29 cellular contexts compared by ENCODE assay signal in the genomic region with DNA sequence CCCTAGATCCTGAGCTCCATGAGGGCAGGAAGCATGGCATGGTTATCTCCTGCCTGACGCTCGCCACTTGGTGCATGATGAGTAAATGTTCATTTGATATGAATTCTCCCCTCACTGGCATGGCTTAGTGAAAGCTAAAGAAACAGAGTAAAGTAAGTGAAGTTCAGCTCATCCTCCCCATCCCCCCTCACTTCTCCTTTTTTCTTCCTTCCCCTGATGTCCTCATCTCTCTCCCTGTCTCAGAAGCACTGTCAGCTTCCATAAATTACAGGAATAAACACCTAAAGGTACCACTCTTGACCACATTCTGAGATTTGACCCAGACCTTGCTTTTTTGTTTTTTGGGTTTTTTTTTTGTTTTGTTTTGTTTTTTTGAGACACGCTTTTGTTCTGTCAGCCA.
DNase-seq lines count a peak whose midpoint lies in the region; ATAC-seq, FAIRE-seq and TF ChIP-seq lines count a peak whose summit lies in the region.
"Had no signal": no experiment of that assay in that cellular context is flagged by ENCODE, and none has a peak within 500 bp of the region (broad histone marks: within the 10 kb centered on the region; RNA-seq: fewer than 3 reads in every experiment).

No MANE protein-coding gene starts in this region.

- POLR2A ChIA-PET in K562 (lab: Yijun Ruan, JAX) = interaction anchor here (1.3 kb wide), 1 partner anchor 13 kb away, joined by 3 read pairs; no protein-coding TSS in a partner anchor

- TF ChIP-seq EP300 in K562 (IDR thresholded peaks at IDR 0.05; ENCODE audit: low read length) = no peak

- H3K9me3 ChIP-seq in K562 (replicated peaks; ENCODE audit: control insufficient read depth, insufficient read depth, low read depth, low read length) = no peaks in the 10 kb centered on the region
- no peaks in the 10 kb centered on the region; the same call in 1 of the 2 replicates for H3K9me3 ChIP-seq in MG63
- H3K9me3 ChIP-seq: tibial artery had no signal

- H3K4me2 ChIP-seq in K562 (ENCODE audit: insufficient read depth, low read length) = no peak overlapping the region
- H3K4me2 ChIP-seq: BLaER1 had no signal

- H3K9ac ChIP-seq in K562 (ENCODE audit: insufficient read depth in 1 of 2, low read depth in 2 of 2, low read length in 2 of 2) = no peak overlapping the region
- H3K9ac ChIP-seq: BLaER1 had no signal

- H3K27me3 ChIP-seq in K562 (ENCODE audit: control insufficient read depth in 2 of 2, insufficient read depth in 2 of 2, low read length in 2 of 2) = no peaks in the 10 kb centered on the region; a peak in 2 of 5 replicates
- H3K27me3 ChIP-seq in MG63 = no peaks in the 10 kb centered on the region
- H3K27me3 ChIP-seq: BLaER1, gastroesophageal sphincter, tibial artery had no signal

- H3K4me1 Mint-ChIP-seq in activated T-cell treated with anti-CD3 and anti-CD28 coated beads, Interleukin-2, amount 50 U/mL, for 72 hours (ENCODE audit: low read depth) = no peaks in the 10 kb centered on the region
- H3K4me1 Mint-ChIP-seq in stimulated activated memory B cell treated with anti-CD40 and anti-IgM and Interleukin-4, amounts not matched to agents 10 μg/mL and 1 μg/mL and 100 μg/mL, for 72 hours = peaks cover 14% of the 10 kb centered on the region
- H3K4me1 Mint-ChIP-seq: activated CD4-positive, alpha-beta T cell treated with anti-CD3 and anti-CD28 coated beads, Interleukin-2, amount 10 ng/mL, durations not matched to agents 7 days and 5 days; brain; stimulated activated naive CD8-positive, alpha-beta T cell treated with anti-CD3 and anti-CD28 coated beads, Interleukin-15, amount 100 ng/mL, for 72 hours had no signal

- no peak for DNase-seq in activated T-cell treated with anti-CD3 and anti-CD28 coated beads, Interleukin-2, amount 50 U/mL, for 72 hours
- DNase-seq in activated T-cell treated with anti-CD3 and anti-CD28 coated beads for 4 hours = no peak
- DNase-seq in NB4 (ENCODE audit: low read depth) = peak; percentile 60
- no peak for DNase-seq in K562 (ENCODE audit: extremely low read depth in 1 of 4, low spot score in 3 of 4)
- no peak for DNase-seq in activated CD4-positive, alpha-beta T cell treated with anti-CD3 and anti-CD28 coated beads for 48 hours
- DNase-seq in MG63 = no peak
- no peak for DNase-seq in globus pallidus (ENCODE audit: low spot score)
- DNase-seq: activated CD4-positive, alpha-beta T cell treated with anti-CD3 and anti-CD28 coated beads, Interleukin-2, amount 10 ng/mL, durations not matched to agents 7 days and 5 days; Calu3; GOT3; islet precursor cell; mammary epithelial cell; NCI-H1436; NCI-H2171; NCI-H524 treated with DMSO at 0.1 percent for 48 hours; retina; stimulated activated CD4-positive, alpha-beta T cell treated with anti-CD3 and anti-CD28 coated beads, Interleukin-12 subunit alpha, Interleukin-12 subunit beta, amount 100 ng/mL, for 4 hours; stimulated activated CD4-positive, alpha-beta T cell treated with anti-CD3 and anti-CD28 coated beads, Interleukin-4, amount 100 ng/mL, for 4 hours; stimulated activated naive CD8-positive, alpha-beta T cell treated with anti-CD3 and anti-CD28 coated beads, Interleukin-15, amount 100 ng/mL, for 72 hours; SW 1271; tibial artery had no signal

- H3K36me3 ChIP-seq in K562 (ENCODE audit: control insufficient read depth, insufficient read depth, low read length) (no peaks in the 10 kb centered on the region), MG63 (no peaks in the 10 kb centered on the region)
- H3K36me3 ChIP-seq: BLaER1, gastroesophageal sphincter, tibial artery had no signal

- H4K20me1 ChIP-seq in K562 (replicated peaks; ENCODE audit: control insufficient read depth, insufficient read depth, low read length) = no peaks in the 10 kb centered on the region
- H4K20me1 ChIP-seq: BLaER1 had no signal

- ATAC-seq in activated T-cell treated with anti-CD3 and anti-CD28 coated beads, Interleukin-2, amount 50 U/mL, for 72 hours (replicated peaks in 1 of 2) = no peak
- no peak for ATAC-seq in K562
- ATAC-seq in stimulated activated memory B cell treated with anti-CD40 and anti-IgM and Interleukin-4, amounts not matched to agents 10 μg/mL and 1 μg/mL and 100 μg/mL, for 72 hours = no peak
- ATAC-seq: gastroesophageal sphincter; stimulated activated naive CD8-positive, alpha-beta T cell treated with anti-CD3 and anti-CD28 coated beads, Interleukin-15, amount 100 ng/mL, for 72 hours had no signal

- TF ChIP-seq POLR2A in NB4 (IDR thresholded peaks at IDR 0.05; ENCODE audit: extremely low read depth, insufficient read length) (no peak), K562 (conservative IDR thresholded peaks at IDR 0.05) (no peak)

- no peak overlapping the region for H3K27ac ChIP-seq in K562 (ENCODE audit: extremely low read depth, low read depth, low read length)
- H3K27ac ChIP-seq: BLaER1, gastroesophageal sphincter, tibial artery had no signal

- peaks cover 0 to 2% of the 10 kb centered on the region in 2 donors for H3K9me3 Mint-ChIP-seq in activated T-cell treated with anti-CD3 and anti-CD28 coated beads, Interleukin-2, amount 50 U/mL, for 72 hours
- H3K9me3 Mint-ChIP-seq in stimulated activated memory B cell treated with anti-CD40 and anti-IgM and Interleukin-4, amounts not matched to agents 10 μg/mL and 1 μg/mL and 100 μg/mL, for 72 hours = no peaks in the 10 kb centered on the region

- H2AFZ ChIP-seq in K562 (ENCODE audit: low read depth, low read length) = no peak overlapping the region

- no peak for FAIRE-seq in K562 (lab: Jason Lieb, UNC)
- FAIRE-seq: A204.1, colon, GM12892 had no signal

- H3K4me3 ChIP-seq in NB4 (ENCODE audit: low read depth, low read length) = no peak overlapping the region
- no peak overlapping the region for H3K4me3 ChIP-seq in K562
- no peak overlapping the region for H3K4me3 ChIP-seq in MG63
- H3K4me3 ChIP-seq: BLaER1, gastroesophageal sphincter, tibial artery had no signal

- no peak for TF ChIP-seq RAD21 in K562 (CRISPR knock-in tag; conservative IDR thresholded peaks at IDR 0.05 in 1 of 2, IDR thresholded peaks at IDR 0.05 in 1 of 2)

- no TSS peak for BruUV-seq in K562 (replicated peaks; lab: Mats Ljungman, UMichigan)

- H3K4me3 Mint-ChIP-seq in activated T-cell treated with anti-CD3 and anti-CD28 coated beads, Interleukin-2, amount 50 U/mL, for 72 hours = no peak overlapping the region
- no peak overlapping the region for H3K4me3 Mint-ChIP-seq in stimulated activated memory B cell treated with anti-CD40 and anti-IgM and Interleukin-4, amounts not matched to agents 10 μg/mL and 1 μg/mL and 100 μg/mL, for 72 hours
- H3K4me3 Mint-ChIP-seq: activated CD4-positive, alpha-beta T cell treated with anti-CD3 and anti-CD28 coated beads, Interleukin-2, amount 10 ng/mL, durations not matched to agents 7 days and 5 days; brain; stimulated activated naive CD8-positive, alpha-beta T cell treated with anti-CD3 and anti-CD28 coated beads, Interleukin-15, amount 100 ng/mL, for 72 hours had no signal

- intact Hi-C loops in K562 (cut with micrococcal nuclease) = no loop called here

- no peaks in the 10 kb centered on the region for H3K9me1 ChIP-seq in K562 (ENCODE audit: control insufficient read depth, insufficient read depth, low read length)

- in situ Hi-C loops in K562 (cut with MboI) = no loop called here

- no peaks in the 10 kb centered on the region for H3K79me2 ChIP-seq in K562 (ENCODE audit: control insufficient read depth, insufficient read depth, low read length)

- CTCF ChIA-PET in K562 (lab: Yijun Ruan, JAX; ENCODE audit: low intra/inter-chr PET ratio) = no interaction called here

- peaks cover 0 to 1% of the 10 kb centered on the region in 2 donors for H3K36me3 Mint-ChIP-seq in activated T-cell treated with anti-CD3 and anti-CD28 coated beads, Interleukin-2, amount 50 U/mL, for 72 hours (ENCODE audit: insufficient read depth in 2 of 2)
- no peaks in the 10 kb centered on the region for H3K36me3 Mint-ChIP-seq in stimulated activated memory B cell treated with anti-CD40 and anti-IgM and Interleukin-4, amounts not matched to agents 10 μg/mL and 1 μg/mL and 100 μg/mL, for 72 hours
- H3K36me3 Mint-ChIP-seq: brain had no signal

- H3K4me1 ChIP-seq in K562 (replicated peaks in 1 of 2; ENCODE audit: control insufficient read depth in 2 of 2, insufficient read depth in 2 of 2, low read length in 2 of 2) = no peaks in the 10 kb centered on the region
- H3K4me1 ChIP-seq: gastroesophageal sphincter had no signal

- TF ChIP-seq CTCF in NB4 (IDR thresholded peaks at IDR 0.05; ENCODE audit: low read depth, low read length) (no peak), K562 (IDR thresholded peaks at IDR 0.05 in 2 of 3, conservative IDR thresholded peaks at IDR 0.05 in 1 of 3; ENCODE audit: insufficient read depth in 2 of 3, low read depth in 1 of 3, low read length in 3 of 3) (no peak)

- WGBS in K562 (ENCODE audit: insufficient coverage, low coverage, missing lambda C conversion rate) = 0% methylated on average over 3 of the region's 3 CpGs

- no peaks in the 10 kb centered on the region for H3K27me3 Mint-ChIP-seq in activated T-cell treated with anti-CD3 and anti-CD28 coated beads, Interleukin-2, amount 50 U/mL, for 72 hours (ENCODE audit: low read depth)
- H3K27me3 Mint-ChIP-seq in stimulated activated memory B cell treated with anti-CD40 and anti-IgM and Interleukin-4, amounts not matched to agents 10 μg/mL and 1 μg/mL and 100 μg/mL, for 72 hours = no peaks in the 10 kb centered on the region
- H3K27me3 Mint-ChIP-seq: activated CD4-positive, alpha-beta T cell treated with anti-CD3 and anti-CD28 coated beads, Interleukin-2, amount 10 ng/mL, durations not matched to agents 7 days and 5 days; brain; stimulated activated naive CD8-positive, alpha-beta T cell treated with anti-CD3 and anti-CD28 coated beads, Interleukin-15, amount 100 ng/mL, for 72 hours had no signal

- peak overlapping the region; percentile 74 for H3K27ac Mint-ChIP-seq in activated T-cell treated with anti-CD3 and anti-CD28 coated beads, Interleukin-2, amount 50 U/mL, for 72 hours
- peak overlapping the region; percentile 35 for H3K27ac Mint-ChIP-seq in stimulated activated memory B cell treated with anti-CD40 and anti-IgM and Interleukin-4, amounts not matched to agents 10 μg/mL and 1 μg/mL and 100 μg/mL, for 72 hours
- H3K27ac Mint-ChIP-seq: activated T-helper 2 cell treated with anti-CD3 and anti-CD28 coated beads, Interferon-gamma antibody, Interleukin-2, Interleukin-4, amounts not matched to agents 10 μg/mL and 5 μg/mL and 100 μg/mL, durations not matched to agents 14 hours and 24 hours and 36 hours; brain had no signal

TF ChIP-seq in K562, 482 proteins besides CTCF, POLR2A, EP300 and RAD21:
- TF ChIP-seq SPI1 (IDR thresholded peaks at IDR 0.05; ENCODE audit: borderline replicate concordance, low read depth, low read length) = peak; percentile 57; the same call in 1 of the 2 replicates
- no peak for TF ChIP-seq SREBF1 (IDR thresholded peaks at IDR 0.05; ENCODE audit: borderline replicate concordance, low read depth, low read length)
- TF ChIP-seq TCF7 (IDR thresholded peaks at IDR 0.05; ENCODE audit: borderline replicate concordance) = no peak
